ENCODE assay signal across 1 cellular context in genomic region chr1:93907718-93908117, GRCh38.
TF ChIP-seq lines count a peak whose summit lies in the region.

No MANE protein-coding gene starts in this region.

TF ChIP-seq in HEK293, 187 proteins besides CTCF, POLR2A, EP300 and RAD21 (continued from another document and continues in another):
- TF ChIP-seq REST (tag by site-specific recombination; IDR thresholded peaks at IDR 0.05): peak; percentile 56; the same call in 1 of the 2 replicates
- 0 out of 2 replicates have a peak, but pooled peaks have one; percentile 21 for TF ChIP-seq ZNF366 (tag by site-specific recombination; conservative IDR thresholded peaks at IDR 0.05)
- no peak for TF ChIP-seq SALL2 (tag by site-specific recombination; IDR thresholded peaks at IDR 0.05; ENCODE audit: borderline replicate concordance)
- TF ChIP-seq IKZF3 (tag by site-specific recombination; IDR thresholded peaks at IDR 0.05): peak; percentile 68
- no peak for TF ChIP-seq ZFP3 (tag by site-specific recombination; IDR thresholded peaks at IDR 0.05; ENCODE audit: low read depth)
- TF ChIP-seq OSR2 (tag by site-specific recombination; IDR thresholded peaks at IDR 0.05): no peak
- TF ChIP-seq ZBTB48 (tag by site-specific recombination; IDR thresholded peaks at IDR 0.05): no peak
- TF ChIP-seq ZNF140 (tag by site-specific recombination; IDR thresholded peaks at IDR 0.05): no peak
- TF ChIP-seq ZBTB8A (tag by site-specific recombination; IDR thresholded peaks at IDR 0.05): 0 out of 2 replicates have a peak, but pooled peaks have one; percentile 16
- no peak for TF ChIP-seq MYNN (tag by site-specific recombination; IDR thresholded peaks at IDR 0.05; ENCODE audit: borderline replicate concordance)
- TF ChIP-seq ZNF596 (tag by site-specific recombination; IDR thresholded peaks at IDR 0.05): no peak
- TF ChIP-seq PBX3 (CRISPR knock-in tag; IDR thresholded peaks at IDR 0.05): no peak
- no peak for TF ChIP-seq ZNF280D (tag by site-specific recombination; IDR thresholded peaks at IDR 0.05)
- TF ChIP-seq ZNF24 (tag by site-specific recombination; IDR thresholded peaks at IDR 0.05): no peak
- TF ChIP-seq, protein P1, sequence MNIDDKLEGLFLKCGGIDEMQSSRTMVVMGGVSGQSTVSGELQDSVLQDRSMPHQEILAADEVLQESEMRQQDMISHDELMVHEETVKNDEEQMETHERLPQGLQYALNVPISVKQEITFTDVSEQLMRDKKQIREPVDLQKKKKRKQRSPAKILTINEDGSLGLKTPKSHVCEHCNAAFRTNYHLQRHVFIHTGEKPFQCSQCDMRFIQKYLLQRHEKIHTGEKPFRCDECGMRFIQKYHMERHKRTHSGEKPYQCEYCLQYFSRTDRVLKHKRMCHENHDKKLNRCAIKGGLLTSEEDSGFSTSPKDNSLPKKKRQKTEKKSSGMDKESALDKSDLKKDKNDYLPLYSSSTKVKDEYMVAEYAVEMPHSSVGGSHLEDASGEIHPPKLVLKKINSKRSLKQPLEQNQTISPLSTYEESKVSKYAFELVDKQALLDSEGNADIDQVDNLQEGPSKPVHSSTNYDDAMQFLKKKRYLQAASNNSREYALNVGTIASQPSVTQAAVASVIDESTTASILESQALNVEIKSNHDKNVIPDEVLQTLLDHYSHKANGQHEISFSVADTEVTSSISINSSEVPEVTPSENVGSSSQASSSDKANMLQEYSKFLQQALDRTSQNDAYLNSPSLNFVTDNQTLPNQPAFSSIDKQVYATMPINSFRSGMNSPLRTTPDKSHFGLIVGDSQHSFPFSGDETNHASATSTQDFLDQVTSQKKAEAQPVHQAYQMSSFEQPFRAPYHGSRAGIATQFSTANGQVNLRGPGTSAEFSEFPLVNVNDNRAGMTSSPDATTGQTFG (tag by site-specific recombination; IDR thresholded peaks at IDR 0.05; ENCODE audit: borderline replicate concordance): no peak
- TF ChIP-seq ZNF416 (tag by site-specific recombination; IDR thresholded peaks at IDR 0.05): no peak
- no peak for TF ChIP-seq ZFP41 (tag by site-specific recombination; IDR thresholded peaks at IDR 0.05; ENCODE audit: borderline replicate concordance)
- no peak for TF ChIP-seq ZNF514 (tag by site-specific recombination; IDR thresholded peaks at IDR 0.05)
- no peak for TF ChIP-seq AEBP2 (tag by site-specific recombination; IDR thresholded peaks at IDR 0.05; ENCODE audit: borderline replicate concordance)
- no peak for TF ChIP-seq ZSCAN23 (tag by site-specific recombination; IDR thresholded peaks at IDR 0.05)
- TF ChIP-seq, protein P2, sequence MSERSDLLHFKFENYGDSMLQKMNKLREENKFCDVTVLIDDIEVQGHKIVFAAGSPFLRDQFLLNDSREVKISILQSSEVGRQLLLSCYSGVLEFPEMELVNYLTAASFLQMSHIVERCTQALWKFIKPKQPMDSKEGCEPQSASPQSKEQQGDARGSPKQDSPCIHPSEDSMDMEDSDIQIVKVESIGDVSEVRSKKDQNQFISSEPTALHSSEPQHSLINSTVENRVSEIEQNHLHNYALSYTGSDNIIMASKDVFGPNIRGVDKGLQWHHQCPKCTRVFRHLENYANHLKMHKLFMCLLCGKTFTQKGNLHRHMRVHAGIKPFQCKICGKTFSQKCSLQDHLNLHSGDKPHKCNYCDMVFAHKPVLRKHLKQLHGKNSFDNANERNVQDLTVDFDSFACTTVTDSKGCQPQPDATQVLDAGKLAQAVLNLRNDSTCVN (tag by site-specific recombination; optimal IDR thresholded peaks at IDR 0.05): no peak
- no peak for TF ChIP-seq ZEB2 (tag by site-specific recombination; IDR thresholded peaks at IDR 0.05)
- TF ChIP-seq ZNF560 (tag by site-specific recombination; IDR thresholded peaks at IDR 0.05; ENCODE audit: borderline replicate concordance): no peak
- no peak for TF ChIP-seq YY1 (tag by site-specific recombination; IDR thresholded peaks at IDR 0.05)
- TF ChIP-seq ZNF10 (tag by site-specific recombination; IDR thresholded peaks at IDR 0.05): no peak
- no peak for TF ChIP-seq PRDM1 (tag by site-specific recombination; IDR thresholded peaks at IDR 0.05)
- no peak for TF ChIP-seq ZNF19 (tag by site-specific recombination; IDR thresholded peaks at IDR 0.05; ENCODE audit: low read depth)
- TF ChIP-seq ZNF571 (tag by site-specific recombination; IDR thresholded peaks at IDR 0.05): no peak
- TF ChIP-seq, protein P3, sequence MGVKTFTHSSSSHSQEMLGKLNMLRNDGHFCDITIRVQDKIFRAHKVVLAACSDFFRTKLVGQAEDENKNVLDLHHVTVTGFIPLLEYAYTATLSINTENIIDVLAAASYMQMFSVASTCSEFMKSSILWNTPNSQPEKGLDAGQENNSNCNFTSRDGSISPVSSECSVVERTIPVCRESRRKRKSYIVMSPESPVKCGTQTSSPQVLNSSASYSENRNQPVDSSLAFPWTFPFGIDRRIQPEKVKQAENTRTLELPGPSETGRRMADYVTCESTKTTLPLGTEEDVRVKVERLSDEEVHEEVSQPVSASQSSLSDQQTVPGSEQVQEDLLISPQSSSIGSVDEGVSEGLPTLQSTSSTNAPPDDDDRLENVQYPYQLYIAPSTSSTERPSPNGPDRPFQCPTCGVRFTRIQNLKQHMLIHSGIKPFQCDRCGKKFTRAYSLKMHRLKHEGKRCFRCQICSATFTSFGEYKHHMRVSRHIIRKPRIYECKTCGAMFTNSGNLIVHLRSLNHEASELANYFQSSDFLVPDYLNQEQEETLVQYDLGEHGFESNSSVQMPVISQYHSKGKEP (tag by site-specific recombination; IDR thresholded peaks at IDR 0.05): 0 out of 2 replicates have a peak, but pooled peaks have one; percentile 18
- no peak for TF ChIP-seq ZBTB21 (tag by site-specific recombination; IDR thresholded peaks at IDR 0.05)
- TF ChIP-seq MEIS1 (CRISPR knock-in tag; IDR thresholded peaks at IDR 0.05; ENCODE audit: borderline replicate concordance): no peak
- TF ChIP-seq, protein P4, sequence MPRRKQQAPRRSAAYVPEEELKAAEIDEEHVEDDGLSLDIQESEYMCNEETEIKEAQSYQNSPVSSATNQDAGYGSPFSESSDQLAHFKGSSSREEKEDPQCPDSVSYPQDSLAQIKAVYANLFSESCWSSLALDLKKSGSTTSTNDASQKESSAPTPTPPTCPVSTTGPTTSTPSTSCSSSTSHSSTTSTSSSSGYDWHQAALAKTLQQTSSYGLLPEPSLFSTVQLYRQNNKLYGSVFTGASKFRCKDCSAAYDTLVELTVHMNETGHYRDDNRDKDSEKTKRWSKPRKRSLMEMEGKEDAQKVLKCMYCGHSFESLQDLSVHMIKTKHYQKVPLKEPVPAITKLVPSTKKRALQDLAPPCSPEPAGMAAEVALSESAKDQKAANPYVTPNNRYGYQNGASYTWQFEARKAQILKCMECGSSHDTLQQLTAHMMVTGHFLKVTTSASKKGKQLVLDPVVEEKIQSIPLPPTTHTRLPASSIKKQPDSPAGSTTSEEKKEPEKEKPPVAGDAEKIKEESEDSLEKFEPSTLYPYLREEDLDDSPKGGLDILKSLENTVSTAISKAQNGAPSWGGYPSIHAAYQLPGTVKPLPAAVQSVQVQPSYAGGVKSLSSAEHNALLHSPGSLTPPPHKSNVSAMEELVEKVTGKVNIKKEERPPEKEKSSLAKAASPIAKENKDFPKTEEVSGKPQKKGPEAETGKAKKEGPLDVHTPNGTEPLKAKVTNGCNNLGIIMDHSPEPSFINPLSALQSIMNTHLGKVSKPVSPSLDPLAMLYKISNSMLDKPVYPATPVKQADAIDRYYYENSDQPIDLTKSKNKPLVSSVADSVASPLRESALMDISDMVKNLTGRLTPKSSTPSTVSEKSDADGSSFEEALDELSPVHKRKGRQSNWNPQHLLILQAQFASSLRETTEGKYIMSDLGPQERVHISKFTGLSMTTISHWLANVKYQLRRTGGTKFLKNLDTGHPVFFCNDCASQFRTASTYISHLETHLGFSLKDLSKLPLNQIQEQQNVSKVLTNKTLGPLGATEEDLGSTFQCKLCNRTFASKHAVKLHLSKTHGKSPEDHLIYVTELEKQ (tag by site-specific recombination; IDR thresholded peaks at IDR 0.05; ENCODE audit: borderline replicate concordance): no peak
- TF ChIP-seq ZNF830 (tag by site-specific recombination; IDR thresholded peaks at IDR 0.05; ENCODE audit: low read depth): no peak
- TF ChIP-seq MZF1 (tag by site-specific recombination; IDR thresholded peaks at IDR 0.05; ENCODE audit: borderline replicate concordance): no peak
- TF ChIP-seq ZNF248 (tag by site-specific recombination; IDR thresholded peaks at IDR 0.05): no peak
- no peak for TF ChIP-seq ZFP37 (tag by site-specific recombination; IDR thresholded peaks at IDR 0.05)
- no peak for TF ChIP-seq ZNF114 (tag by site-specific recombination; IDR thresholded peaks at IDR 0.05)
- no peak for TF ChIP-seq ZNF792 (tag by site-specific recombination; IDR thresholded peaks at IDR 0.05)
- no peak for TF ChIP-seq KLF9 (tag by site-specific recombination; IDR thresholded peaks at IDR 0.05; ENCODE audit: low read depth)
- TF ChIP-seq, protein P5, sequence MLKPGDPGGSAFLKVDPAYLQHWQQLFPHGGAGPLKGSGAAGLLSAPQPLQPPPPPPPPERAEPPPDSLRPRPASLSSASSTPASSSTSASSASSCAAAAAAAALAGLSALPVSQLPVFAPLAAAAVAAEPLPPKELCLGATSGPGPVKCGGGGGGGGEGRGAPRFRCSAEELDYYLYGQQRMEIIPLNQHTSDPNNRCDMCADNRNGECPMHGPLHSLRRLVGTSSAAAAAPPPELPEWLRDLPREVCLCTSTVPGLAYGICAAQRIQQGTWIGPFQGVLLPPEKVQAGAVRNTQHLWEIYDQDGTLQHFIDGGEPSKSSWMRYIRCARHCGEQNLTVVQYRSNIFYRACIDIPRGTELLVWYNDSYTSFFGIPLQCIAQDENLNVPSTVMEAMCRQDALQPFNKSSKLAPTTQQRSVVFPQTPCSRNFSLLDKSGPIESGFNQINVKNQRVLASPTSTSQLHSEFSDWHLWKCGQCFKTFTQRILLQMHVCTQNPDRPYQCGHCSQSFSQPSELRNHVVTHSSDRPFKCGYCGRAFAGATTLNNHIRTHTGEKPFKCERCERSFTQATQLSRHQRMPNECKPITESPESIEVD (tag by site-specific recombination; IDR thresholded peaks at IDR 0.05): peak; percentile 92
- no peak for TF ChIP-seq TCF7L2 (IDR thresholded peaks at IDR 0.05; ENCODE audit: borderline replicate concordance, low read depth, low read length)
- no peak for TF ChIP-seq SP3 (tag by site-specific recombination; IDR thresholded peaks at IDR 0.05)
- no peak for TF ChIP-seq REPIN1 (tag by site-specific recombination; IDR thresholded peaks at IDR 0.05; ENCODE audit: low read depth)
